ENCODE assay signal across 8 cellular contexts in genomic region chr7:47480576-47481538, GRCh38.
A peak's percentile ranks its signal among the peaks of the same experiment; 100 is the strongest.
DNase-seq lines count a peak whose midpoint lies in the region; FAIRE-seq and TF ChIP-seq lines count a peak whose summit lies in the region.

No MANE protein-coding gene starts in this region.

- H2AFZ ChIP-seq in GM23248, result no peak overlapping the region
- H2AFZ ChIP-seq in OCI-LY1 (ENCODE audit: low read length), result no peak overlapping the region

- H3K27ac ChIP-seq in GM23248 (peak overlapping the region; percentile 87; the same call in 1 of the 2 replicates), OCI-LY1 (ENCODE audit: low read depth, low read length, poor library complexity, severe bottlenecking) (peak overlapping the region; percentile 90), mucosa of rectum (ENCODE audit: low read depth in 2 of 2, low read length in 2 of 2) (peak overlapping the region; percentile 56 to 60), vagina (no peak overlapping the region)
- no peak overlapping the region for H3K27ac ChIP-seq in CD8-positive, alpha-beta memory T cell (ENCODE audit: low read depth, low read length)

- no peaks in the 10 kb centered on the region for H3K9me3 ChIP-seq in GM23248 (ENCODE audit: low read depth)
- peaks cover 13% of the 10 kb centered on the region for H3K9me3 ChIP-seq in OCI-LY1 (ENCODE audit: low read length)
- H3K9me3 ChIP-seq in mucosa of rectum (ENCODE audit: control insufficient read depth in 2 of 2, low read length in 2 of 2), result no peaks in the 10 kb centered on the region
- no peaks in the 10 kb centered on the region for H3K9me3 ChIP-seq in vagina
- H3K9me3 ChIP-seq in CD8-positive, alpha-beta memory T cell (ENCODE audit: low read length), result no peaks in the 10 kb centered on the region

- H3K36me3 Mint-ChIP-seq in CD8-positive, alpha-beta memory T cell, result no peaks in the 10 kb centered on the region

- no peak for DNase-seq in GM12892 (ENCODE audit: insufficient read length)
- no peak for DNase-seq in GM23248
- no peak for DNase-seq in vagina (ENCODE audit: extremely low spot score in 2 of 2)
- no peak for DNase-seq in NCI-H1105 treated with DMSO at 0.1 percent for 48 hours (lab: John Stamatoyannopoulos, UW)
- DNase-seq in SK-N-DZ (ENCODE audit: low spot score), result no peak
- DNase-seq in CD8-positive, alpha-beta memory T cell, result no peak

- H3K27ac Mint-ChIP-seq in CD8-positive, alpha-beta memory T cell, result no peak overlapping the region

- in situ Hi-C loops in GM23248 (cut with MboI), result no loop called here

- H3K27me3 Mint-ChIP-seq in CD8-positive, alpha-beta memory T cell, result no peaks in the 10 kb centered on the region

- H3K27me3 ChIP-seq in GM23248 (replicated peaks; ENCODE audit: insufficient read depth), result no peaks in the 10 kb centered on the region
- no peaks in the 10 kb centered on the region for H3K27me3 ChIP-seq in OCI-LY1 (ENCODE audit: insufficient read depth, low read length)
- H3K27me3 ChIP-seq in mucosa of rectum (ENCODE audit: control insufficient read depth in 2 of 2, insufficient read depth in 2 of 2, low read length in 2 of 2), result no peaks in the 10 kb centered on the region
- H3K27me3 ChIP-seq in vagina, result no peaks in the 10 kb centered on the region
- H3K27me3 ChIP-seq in CD8-positive, alpha-beta memory T cell (ENCODE audit: insufficient read depth, low read length, poor library complexity, severe bottlenecking), result no peaks in the 10 kb centered on the region

- 93 to 94% methylated on average over 12 of the region's 12 CpGs for WGBS in GM23248 (ENCODE audit: low coverage in 1 of 2, low lambda C conversion rate in 2 of 2, missing lambda C conversion rate in 2 of 2), 2 experiments

- H3F3A ChIP-seq in GM23248 (ENCODE audit: insufficient read depth), result peaks cover 20% of the 10 kb centered on the region
- H3F3A ChIP-seq in OCI-LY1 (ENCODE audit: insufficient read depth, low read length), result no peaks in the 10 kb centered on the region

- H3K4me2 ChIP-seq in GM23248 (ENCODE audit: unreplicated experiment) (peak overlapping the region; percentile 18), OCI-LY1 (ENCODE audit: low read length) (peak overlapping the region; percentile 70)

- TF ChIP-seq CTCF in OCI-LY1 (IDR thresholded peaks at IDR 0.05; ENCODE audit: low read length) (no peak), vagina (IDR thresholded peaks at IDR 0.05) (no peak)

- TF ChIP-seq POLR2A in GM12892 (IDR thresholded peaks at IDR 0.05; ENCODE audit: low read depth, low read length) (no peak), vagina (IDR thresholded peaks at IDR 0.05) (no peak)

- H3K9ac ChIP-seq in GM23248 (no peak overlapping the region), OCI-LY1 (ENCODE audit: low read length) (peak overlapping the region; percentile 63), mucosa of rectum (ENCODE audit: low read depth in 1 of 2, low read length in 2 of 2) (peak overlapping the region in 1 of 2 donors; percentile 39)

- H3K4me3 Mint-ChIP-seq in CD8-positive, alpha-beta memory T cell, result no peak overlapping the region

- no peaks in the 10 kb centered on the region for H3K9me2 ChIP-seq in GM23248 (ENCODE audit: insufficient read depth)
- H3K9me2 ChIP-seq in OCI-LY1 (ENCODE audit: low read depth, low read length), result no peaks in the 10 kb centered on the region

- H3K4me1 Mint-ChIP-seq in CD8-positive, alpha-beta memory T cell, result no peaks in the 10 kb centered on the region

- peaks cover 0 to 7% (median 2%) of the 10 kb centered on the region in 5 donors for H3K9me3 Mint-ChIP-seq in CD8-positive, alpha-beta memory T cell

- H3K4me3 ChIP-seq in GM23248 (no peak overlapping the region), OCI-LY1 (ENCODE audit: low read depth, low read length, poor library complexity, severe bottlenecking) (peak overlapping the region; percentile 57), mucosa of rectum (ENCODE audit: low read length in 2 of 2) (peak overlapping the region in 1 of 2 donors; percentile 24), vagina (no peak overlapping the region)
- H3K4me3 ChIP-seq in CD8-positive, alpha-beta memory T cell (ENCODE audit: low read length), result no peak overlapping the region

- peaks cover 36% of the 10 kb centered on the region for H3K4me1 ChIP-seq in GM23248 (ENCODE audit: insufficient read depth)
- H3K4me1 ChIP-seq in OCI-LY1 (ENCODE audit: insufficient read depth, low read length, severe bottlenecking), result peaks cover 71% of the 10 kb centered on the region
- peaks cover 54 to 63% of the 10 kb centered on the region in 2 donors for H3K4me1 ChIP-seq in mucosa of rectum (ENCODE audit: control insufficient read depth in 2 of 2, insufficient read depth in 2 of 2, low read length in 2 of 2)
- H3K4me1 ChIP-seq in vagina, result peaks cover under 1% of the 10 kb centered on the region
- no peaks in the 10 kb centered on the region for H3K4me1 ChIP-seq in CD8-positive, alpha-beta memory T cell (ENCODE audit: insufficient read depth, low read length)

- peaks cover 52% of the 10 kb centered on the region for H3K79me2 ChIP-seq in GM23248 (ENCODE audit: insufficient read depth)
- peaks cover 39% of the 10 kb centered on the region for H3K79me2 ChIP-seq in OCI-LY1 (ENCODE audit: insufficient read depth, low read length)

- CTCF ChIA-PET in CD8-positive, alpha-beta memory T cell (lab: Charles Lee), result no interaction called here

- POLR2A ChIA-PET in CD8-positive, alpha-beta memory T cell (lab: Charles Lee), result no interaction called here

- peak; percentile 33 for FAIRE-seq in GM12892 (lab: Jason Lieb, UNC)

- H3K36me3 ChIP-seq in GM23248 (ENCODE audit: low read depth), result no peaks in the 10 kb centered on the region
- H3K36me3 ChIP-seq in OCI-LY1 (ENCODE audit: insufficient read depth, low read length), result peaks cover 42% of the 10 kb centered on the region
- no peaks in the 10 kb centered on the region for H3K36me3 ChIP-seq in mucosa of rectum (ENCODE audit: control insufficient read depth in 2 of 2, insufficient read depth in 2 of 2, low read length in 2 of 2)
- H3K36me3 ChIP-seq in vagina, result no peaks in the 10 kb centered on the region
- H3K36me3 ChIP-seq in CD8-positive, alpha-beta memory T cell (ENCODE audit: insufficient read depth, low read length), result no peaks in the 10 kb centered on the region

- intact Hi-C loops in vagina (cut with DNase I), result no loop called here

- H4K20me1 ChIP-seq in GM23248 (ENCODE audit: insufficient read depth) (no peaks in the 10 kb centered on the region), OCI-LY1 (ENCODE audit: insufficient read depth, low read length) (no peaks in the 10 kb centered on the region)

Comparison
In these comparisons a context has a peak if more than half of its experiments do, and no peak if none do; other contexts are left out.
1. H3K27ac ChIP-seq: peak in GM23248 (single experiment), OCI-LY1 (single experiment) and mucosa of rectum (2 of 2); none in vagina (single experiment) and CD8-positive, alpha-beta memory T cell (single experiment).